ENCODE assay signal across 8 cellular contexts in the genomic region with DNA sequence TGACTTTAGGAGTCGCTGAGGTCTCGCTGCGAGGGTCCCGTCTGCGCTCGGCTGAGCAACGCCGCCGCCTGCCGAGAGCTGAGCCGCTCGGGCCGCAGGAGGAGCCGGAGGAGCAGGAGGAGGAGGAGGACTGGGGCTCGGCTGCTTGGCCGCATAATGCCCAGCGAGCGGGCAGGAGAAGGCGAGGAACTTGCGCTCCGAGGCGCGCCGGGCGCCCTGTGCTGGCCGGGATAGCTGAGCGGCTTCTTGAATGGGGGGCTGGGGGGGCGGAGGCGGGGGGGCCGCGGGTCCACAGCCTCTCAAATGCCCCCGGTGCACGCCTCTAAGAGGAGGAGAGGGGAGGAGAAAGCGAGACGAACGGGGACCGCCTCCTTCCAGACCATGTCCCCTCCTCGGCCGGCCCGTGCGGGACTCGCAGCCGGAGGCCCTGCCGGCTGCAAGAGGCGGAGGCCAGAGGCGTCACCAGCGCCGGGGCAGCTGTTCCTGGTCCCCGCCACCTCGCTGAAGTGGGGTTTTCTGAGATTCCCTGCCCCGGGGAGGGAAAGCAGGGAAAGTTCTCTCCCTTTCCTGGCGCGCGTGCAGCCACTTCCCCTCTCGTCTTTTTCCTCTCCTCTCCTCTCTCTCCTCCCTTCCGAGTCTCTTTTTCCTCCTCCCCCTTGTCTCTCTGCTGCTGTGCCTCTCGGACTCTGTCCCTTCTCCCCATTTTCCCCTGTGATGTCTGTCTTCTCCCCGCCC. TPM values are rescaled to one million over a fixed set of nuclear protein-coding genes. Genes with fewer than 3 reads are reported as not detected.
DNase-seq lines count a peak whose midpoint lies in the region; ATAC-seq and TF ChIP-seq lines count a peak whose summit lies in the region.

TSS of gene ADAMTS9 (minus strand) at position 220 of the 735 bp plus-strand sequence. CDS start 343 bp downstream, outside the sequence.

- no peaks in the 10 kb centered on the region for H3K36me3 Mint-ChIP-seq in HFFc6 (ENCODE audit: low read depth)

- no peaks in the 10 kb centered on the region for H3K36me3 ChIP-seq in left ventricle myocardium inferior

- H3K4me3 Mint-ChIP-seq in HFFc6, result peak within 1 kb of the TSS; percentile 90

- TF ChIP-seq CTCF in HFFc6 (IDR thresholded peaks at IDR 0.05) (no peak), left ventricle myocardium inferior (IDR thresholded peaks at IDR 0.05; ENCODE audit: borderline replicate concordance) (no peak)

- H3K4me1 Mint-ChIP-seq in HFFc6 (ENCODE audit: low read depth), result peaks cover 28% of the 10 kb centered on the region

- no peaks in the 10 kb centered on the region for H3K9me3 ChIP-seq in left ventricle myocardium inferior (replicated peaks)

- H3K27ac ChIP-seq in left ventricle myocardium inferior (replicated peaks), result peak within 1 kb of the TSS; percentile 97

- peaks cover 18% of the 10 kb centered on the region for H3K27me3 Mint-ChIP-seq in HFFc6 (ENCODE audit: insufficient read depth)

- no peak within 1 kb of the TSS for H3K27ac Mint-ChIP-seq in HFFc6

- DNase-seq in HFFc6 (no peak), anterior cingulate cortex (lab: John Stamatoyannopoulos, UW) (peak in 55 of 58 donors; percentile 2 to 78 (median 50)), left ventricle myocardium inferior (peak; percentile 80), pons (ENCODE audit: low spot score) (peak; percentile 39), KG1 (lab: John Stamatoyannopoulos, UW) (no peak), NCI-H2196 treated with DMSO at 0.1 percent for 48 hours (lab: John Stamatoyannopoulos, UW; ENCODE audit: unreplicated experiment) (no peak), GF-D8 (lab: John Stamatoyannopoulos, UW) (no peak)

- H3K9me3 Mint-ChIP-seq in HFFc6, result no peaks in the 10 kb centered on the region

- peak within 1 kb of the TSS; percentile 78 for H3K4me3 ChIP-seq in left ventricle myocardium inferior

- no peaks in the 10 kb centered on the region for H3K27me3 ChIP-seq in left ventricle myocardium inferior (ENCODE audit: low read depth)

- intact Hi-C loops in left ventricle myocardium inferior (cut with micrococcal nuclease), result loop anchor here (5.0 kb wide), 1 partner anchor 559 kb away; no protein-coding TSS in a partner anchor

- no peak for ATAC-seq in HG03460 (IDR thresholded peaks at IDR 0.05; ENCODE audit: unreplicated experiment)

- H3K4me1 ChIP-seq in left ventricle myocardium inferior, result peaks cover 75% of the 10 kb centered on the region

RNA-seq across cellular contexts. Expression of gene ADAMTS9, which starts in this region (rescaled TPM):
- total RNA-seq in HFFc6 (2021; fragmentation: NEBNext Ultra II Directional; extraction: Animal tissue kit (Norgen Biotek cat#: 25700)), result under 1 TPM in 5 of 6 experiments, not detected in 1; 0.07 to 0.14 (median 0.12) TPM
- 14.7 TPM for total RNA-seq in left ventricle myocardium inferior

Comparison
In these comparisons a context has a peak if more than half of its experiments do, and no peak if none do; other contexts are left out.
1. RNA of gene ADAMTS9 (total RNA-seq): 14.7 TPM in left ventricle myocardium inferior (single experiment); 0.07 to 0.14 TPM in HFFc6; every median in the first group is over 10 times any median in the second.
2. DNase-seq: peak in anterior cingulate cortex (55 of 58), left ventricle myocardium inferior (single experiment) and pons (single experiment); none in HFFc6 (single experiment), KG1 (single experiment), NCI-H2196 treated with DMSO at 0.1 percent for 48 hours (single experiment) and GF-D8 (single experiment).